9 cellular contexts compared by ENCODE assay signal in the genomic region with DNA sequence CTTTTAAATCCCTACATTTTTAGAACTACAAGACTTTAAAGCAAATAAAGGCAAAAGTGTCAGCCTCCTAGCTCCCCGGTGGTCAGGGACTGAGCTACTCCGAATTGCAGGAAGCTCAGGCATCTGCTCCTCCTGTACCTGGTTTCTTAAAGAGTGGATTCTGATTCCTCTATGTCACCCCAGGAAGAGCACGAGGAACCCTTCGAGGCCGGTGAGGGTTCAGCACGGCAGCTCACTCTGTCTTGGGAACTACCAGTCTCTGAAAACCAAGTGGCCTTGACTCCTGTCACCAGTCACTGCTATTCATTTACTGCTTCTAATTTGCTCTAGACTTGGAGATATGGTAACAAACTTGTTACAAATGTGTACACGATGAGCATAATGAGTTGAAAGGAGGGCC. TPM values are rescaled to one million over a fixed set of nuclear protein-coding genes. Genes with fewer than 3 reads are reported as not detected.
DNase-seq lines count a peak whose midpoint lies in the region; ATAC-seq and TF ChIP-seq lines count a peak whose summit lies in the region.
"Had no signal": no experiment of that assay in that cellular context is flagged by ENCODE, and none has a peak within 500 bp of the region (broad histone marks: within the 10 kb centered on the region; RNA-seq: fewer than 3 reads in every experiment).

No MANE protein-coding gene starts in this region.

- H3K4me1 ChIP-seq in gastroesophageal sphincter, result peaks cover 11 to 77% (median 46%) of the 10 kb centered on the region in 3 donors

- H3K27me3 Mint-ChIP-seq in CD14-positive monocyte (ENCODE audit: low read depth in 3 of 3) (peaks cover 2 to 4% (median 3%) of the 10 kb centered on the region in 3 donors), T-cell (no peaks in the 10 kb centered on the region), progenitor cell of endocrine pancreas (no peaks in the 10 kb centered on the region)

- H3K4me3 ChIP-seq in gastroesophageal sphincter, result no peak overlapping the region

- intact Hi-C loops in CD14-positive monocyte (cut with micrococcal nuclease), result no loop called here

- POLR2A ChIA-PET in T-cell (lab: Charles Lee), result no interaction called here

- TF ChIP-seq POLR2A in gastroesophageal sphincter (IDR thresholded peaks at IDR 0.05), result no peak

- no peaks in the 10 kb centered on the region for H3K27me3 ChIP-seq in gastroesophageal sphincter

- TF ChIP-seq CTCF in CD14-positive monocyte (IDR thresholded peaks at IDR 0.05) (no peak), gastroesophageal sphincter (IDR thresholded peaks at IDR 0.05) (no peak), progenitor cell of endocrine pancreas (IDR thresholded peaks at IDR 0.05; ENCODE audit: unreplicated experiment) (no peak)

- CTCF ChIA-PET in T-cell (lab: Charles Lee), result no interaction called here

- H3K27ac ChIP-seq in gastroesophageal sphincter, result peak overlapping the region; percentile 96 to 99 (median 98)

- H3K9me3 ChIP-seq in gastroesophageal sphincter, result no peaks in the 10 kb centered on the region

- H3K36me3 ChIP-seq in gastroesophageal sphincter, result no peaks in the 10 kb centered on the region

- H3K27ac Mint-ChIP-seq in CD14-positive monocyte (peak overlapping the region in 4 of 7 donors; percentile 21 to 97 (median 52)), T-cell (no peak overlapping the region), progenitor cell of endocrine pancreas (peak overlapping the region; percentile 95)

- H3K36me3 Mint-ChIP-seq in CD14-positive monocyte (peaks cover 5 to 28% of the 10 kb centered on the region in 2 donors), T-cell (peaks cover 4% of the 10 kb centered on the region), progenitor cell of endocrine pancreas (ENCODE audit: insufficient read depth) (no peaks in the 10 kb centered on the region)

- H3K4me3 Mint-ChIP-seq in CD14-positive monocyte (no peak overlapping the region), T-cell (peak overlapping the region in 2 of 3 donors; percentile 82 to 96), progenitor cell of endocrine pancreas (ENCODE audit: low read depth) (peak overlapping the region; percentile 83)

- no peak for ATAC-seq in T-cell (replicated peaks in 1 of 4)
- no peak for ATAC-seq in gastroesophageal sphincter
- no peak for ATAC-seq in HG02852 (IDR thresholded peaks at IDR 0.05; ENCODE audit: unreplicated experiment)
- ATAC-seq in HG02885 (IDR thresholded peaks at IDR 0.05; ENCODE audit: poor library complexity, unreplicated experiment), result no peak

- H3K9me3 Mint-ChIP-seq in CD14-positive monocyte, result peaks cover 0 to 3% (median 0%) of the 10 kb centered on the region in 7 donors
- no peaks in the 10 kb centered on the region for H3K9me3 Mint-ChIP-seq in T-cell
- no peaks in the 10 kb centered on the region for H3K9me3 Mint-ChIP-seq in progenitor cell of endocrine pancreas (ENCODE audit: low read depth)

- no peak for TF ChIP-seq EP300 in gastroesophageal sphincter (IDR thresholded peaks at IDR 0.05)

- DNase-seq in CD14-positive monocyte (ENCODE audit: low spot score) (peak; percentile 13), T-cell (no peak), progenitor cell of endocrine pancreas (ENCODE audit: low spot score, unreplicated experiment) (no peak), NCI-H1417 treated with DMSO at 0.1 percent for 48 hours (lab: John Stamatoyannopoulos, UW) (no peak), NCI-H1105 (lab: John Stamatoyannopoulos, UW) (no peak)
- DNase-seq: DMS79 had no signal

- 8 to 14% methylated on average over 6 to 7 of the region's 7 CpGs for WGBS in gastroesophageal sphincter (ENCODE audit: low coverage in 1 of 2), 2 donors

- peaks cover 46% of the 10 kb centered on the region for H3K4me1 Mint-ChIP-seq in CD14-positive monocyte
- peaks cover 52 to 69% (median 65%) of the 10 kb centered on the region in 3 donors for H3K4me1 Mint-ChIP-seq in T-cell
- H3K4me1 Mint-ChIP-seq in progenitor cell of endocrine pancreas (ENCODE audit: low read depth), result peaks cover 62% of the 10 kb centered on the region

RNA-seq across cellular contexts. Expression of gene PER2, which starts 2.3 kb away (rescaled TPM):
- 1 to 10 TPM; 1.6 to 3.1 TPM for polyA plus RNA-seq in CD14-positive monocyte
- total RNA-seq in T-cell, result 10 to 100 TPM in 4 of 5 donors, 1 to 10 TPM in 1; 9.3 to 24.5 (median 13.0) TPM
- total RNA-seq in gastroesophageal sphincter, result 10 to 100 TPM in 3 of 4 donors, 1 to 10 TPM in 1; 8.7 to 20.5 (median 17.0) TPM
- 14.3 and 20.2 TPM in 2 replicates for total RNA-seq in progenitor cell of endocrine pancreas

RNA-seq across cellular contexts. Expression of gene TRAF3IP1, which starts 34.2 kb away (rescaled TPM):
- polyA plus RNA-seq in CD14-positive monocyte, result 1 to 10 TPM; 1.5 TPM
- total RNA-seq in T-cell (10 to 100 TPM in 3 of 5 donors, 1 to 10 TPM in 2; 6.3 to 12.1 (median 11.8) TPM), gastroesophageal sphincter (10 to 100 TPM; 19.6 to 28.4 (median 21.7) TPM), progenitor cell of endocrine pancreas (26.1 and 27.0 TPM in 2 replicates)

RNA-seq across cellular contexts. Expression of gene HES6, which starts 46.3 kb away (rescaled TPM):
- polyA plus RNA-seq in CD14-positive monocyte, result 1 to 10 TPM; 2.1 to 4.0 TPM
- total RNA-seq in T-cell, result 1 to 10 TPM; 1.7 to 3.6 (median 2.7) TPM
- total RNA-seq in gastroesophageal sphincter, result 10 to 100 TPM in 2 of 4 donors, 1 to 10 TPM in 2; 3.8 to 19.5 (median 12.2) TPM
- total RNA-seq in progenitor cell of endocrine pancreas, result 64.2 and 64.7 TPM in 2 replicates

Comparison
In these comparisons a context has a peak if more than half of its experiments do, and no peak if none do; other contexts are left out.
1. H3K27ac Mint-ChIP-seq: peak in CD14-positive monocyte (4 of 7) and progenitor cell of endocrine pancreas (single experiment); none in T-cell (0 of 2).
2. H3K4me3 Mint-ChIP-seq: peak in T-cell (2 of 3) and progenitor cell of endocrine pancreas (single experiment); none in CD14-positive monocyte (0 of 2).